11 cellular contexts compared by ENCODE assay signal in genomic region chr5:151107738-151108520, GRCh38. TPM values are rescaled to one million over a fixed set of nuclear protein-coding genes. Genes with fewer than 3 reads are reported as not detected.
DNase-seq lines count a peak whose midpoint lies in the region; ATAC-seq and TF ChIP-seq lines count a peak whose summit lies in the region.
"Had no signal": no experiment of that assay in that cellular context is flagged by ENCODE, and none has a peak within 500 bp of the region (broad histone marks: within the 10 kb centered on the region; RNA-seq: fewer than 3 reads in every experiment).

No MANE protein-coding gene starts in this region.

- TF ChIP-seq CTCF in MCF 10A (IDR thresholded peaks at IDR 0.05; ENCODE audit: unreplicated experiment), result no peak
- peak in 1 of 2 donors; percentile 4 for TF ChIP-seq CTCF in mammary epithelial cell (conservative IDR thresholded peaks at IDR 0.05 in 1 of 2, IDR thresholded peaks at IDR 0.05 in 1 of 2; ENCODE audit: extremely low read depth in 1 of 2, insufficient read depth in 1 of 2, low read depth in 1 of 2, low read length in 2 of 2)
- no peak for TF ChIP-seq CTCF in mucosa of descending colon (IDR thresholded peaks at IDR 0.05)

- H3K4me1 ChIP-seq in mammary epithelial cell (ENCODE audit: insufficient read depth, low read length) (no peaks in the 10 kb centered on the region), mucosa of descending colon (ENCODE audit: low read depth) (peaks cover 26% of the 10 kb centered on the region), aorta (ENCODE audit: control insufficient read depth in 1 of 2, insufficient read depth in 2 of 2, low read length in 2 of 2) (no peaks in the 10 kb centered on the region)

- BruUV-seq in MCF 10A (replicated peaks; lab: Mats Ljungman, UMichigan) (no TSS peak), mammary epithelial cell (replicated peaks; lab: Mats Ljungman, UMichigan) (no TSS peak)

- no peaks in the 10 kb centered on the region for H3K9me3 Mint-ChIP-seq in MCF 10A (ENCODE audit: unreplicated experiment)

- H3K4me2 ChIP-seq in mammary epithelial cell (ENCODE audit: insufficient read depth, low read depth, low read length), result no peak overlapping the region

- dilution Hi-C loops in mammary epithelial cell (cut with HindIII; ENCODE audit: low sequenced_read_pairs), result loop anchor here (5.0 kb wide), 1 partner anchor 51 kb away; no protein-coding TSS in a partner anchor

- POLR2A ChIA-PET in MCF 10A (lab: Yijun Ruan, JAX), result interaction anchor here (1.7 kb wide), 1 partner anchor 28 kb away, joined by 7 read pairs; the partner anchor contains the start of gene TNIP1

- H3K27me3 ChIP-seq in mammary epithelial cell (ENCODE audit: insufficient read depth, low read length) (no peaks in the 10 kb centered on the region), aorta (ENCODE audit: control insufficient read depth in 1 of 2, insufficient read depth in 2 of 2, low read length in 1 of 2) (no peaks in the 10 kb centered on the region)

- H4K20me1 ChIP-seq in mammary epithelial cell (ENCODE audit: insufficient read depth, low read length), result no peaks in the 10 kb centered on the region

- no peak overlapping the region for H3K4me3 Mint-ChIP-seq in MCF 10A (ENCODE audit: unreplicated experiment)
- H3K4me3 Mint-ChIP-seq: B cell had no signal

- no peaks in the 10 kb centered on the region for H3K27me3 Mint-ChIP-seq in MCF 10A (ENCODE audit: insufficient read depth, unreplicated experiment)
- H3K27me3 Mint-ChIP-seq: B cell had no signal

- DNase-seq in MCF 10A (ENCODE audit: unreplicated experiment) (peak; percentile 76), mammary epithelial cell (no peak), fibroblast of gingiva (ENCODE audit: low read depth) (peak; percentile 87), mucosa of descending colon (peak in 2 of 3 donors; percentile 65 to 66), aorta (peak in 1 of 2 donors; percentile 72), GM19238 (ENCODE audit: insufficient read length, low spot score) (no peak), HK-2 (ENCODE audit: unreplicated experiment) (no peak), activated gamma-delta T cell (lab: John Stamatoyannopoulos, UW) (no peak)
- DNase-seq: NCI-H2227 treated with DMSO at 0.1 percent for 48 hours, SW 1271 had no signal

- CTCF ChIA-PET in MCF 10A (lab: Yijun Ruan, JAX) (interaction anchor here (0.7 to 29.6 kb wide), 12 partner anchors 7 to 131 kb away, joined by 3 to 1587 read pairs (median 6); partner anchors contain the start of gene TNIP1), mammary epithelial cell (lab: Charles Lee; ENCODE audit: low non-redundant PET) (no interaction called here)

- H3K79me2 ChIP-seq in mammary epithelial cell (ENCODE audit: insufficient read depth, low read length), result no peaks in the 10 kb centered on the region

- H3K27ac Mint-ChIP-seq in MCF 10A (ENCODE audit: low read depth, unreplicated experiment), result no peak overlapping the region
- H3K27ac Mint-ChIP-seq: B cell had no signal

- H3K36me3 ChIP-seq in mammary epithelial cell (ENCODE audit: insufficient read depth, low read length) (peaks cover 2% of the 10 kb centered on the region), mucosa of descending colon (ENCODE audit: low read depth) (no peaks in the 10 kb centered on the region), aorta (ENCODE audit: control insufficient read depth in 1 of 2, insufficient read depth in 2 of 2, low read length in 1 of 2) (peaks cover 2 to 3% of the 10 kb centered on the region in 2 donors)

- H3K9ac ChIP-seq in mammary epithelial cell (ENCODE audit: insufficient read depth, low read length), result no peak overlapping the region

- 87% methylated on average over 10 of the region's 11 CpGs for WGBS in mammary epithelial cell (ENCODE audit: low coverage, missing lambda C conversion rate)
- 54 to 58% methylated on average over 11 of the region's 11 CpGs for WGBS in aorta, 2 donors

- H3K4me3 ChIP-seq in mammary epithelial cell (replicated peaks in 1 of 3; ENCODE audit: insufficient read depth in 1 of 3, low read depth in 2 of 3, low read length in 3 of 3) (no peak overlapping the region), mucosa of descending colon (no peak overlapping the region), aorta (ENCODE audit: low read length in 2 of 2) (no peak overlapping the region)

- H3K36me3 Mint-ChIP-seq in MCF 10A (ENCODE audit: insufficient read depth, unreplicated experiment), result no peaks in the 10 kb centered on the region

- H3K9me3 ChIP-seq in mammary epithelial cell (replicated peaks; ENCODE audit: insufficient read depth, low read length), result no peaks in the 10 kb centered on the region
- no peaks in the 10 kb centered on the region for H3K9me3 ChIP-seq in mucosa of descending colon
- H3K9me3 ChIP-seq in aorta (ENCODE audit: control insufficient read depth, low read length), result no peaks in the 10 kb centered on the region

- peaks cover 36% of the 10 kb centered on the region for H3K4me1 Mint-ChIP-seq in MCF 10A (ENCODE audit: insufficient read depth, unreplicated experiment)

- in situ Hi-C loops in mammary epithelial cell (cut with MboI; ENCODE audit: low sequenced_read_pairs in 2 of 2), result no loop called here

- H2AFZ ChIP-seq in mammary epithelial cell (ENCODE audit: low read depth, low read length), result no peak overlapping the region

- ATAC-seq in mucosa of descending colon, result peak; percentile 53
- ATAC-seq in aorta (ENCODE audit: low FRiP score), result peak; percentile 71

- intact Hi-C loops in MCF 10A (cut with micrococcal nuclease), result no loop called here
- intact Hi-C loops in mammary epithelial cell (cut with micrococcal nuclease), result no loop called here
- intact Hi-C loops in mucosa of descending colon (cut with DNase I, micrococcal nuclease), result loop anchor here in 1 of 2 donors (5.0 kb wide), 1 partner anchor 51 kb away; no protein-coding TSS in a partner anchor
- intact Hi-C loops in aorta (cut with DNase I), result no loop called here

- H3K27ac ChIP-seq in mammary epithelial cell (ENCODE audit: insufficient read depth, low read depth, low read length), result no peak overlapping the region
- peak overlapping the region in 1 of 2 donors; percentile 10 for H3K27ac ChIP-seq in aorta (ENCODE audit: low read depth in 1 of 2, low read length in 2 of 2)

RNA-seq across cellular contexts. Expression of gene TNIP1, which starts 27.1 kb away (rescaled TPM):
- 246 and 342 TPM in 2 replicates for total RNA-seq in MCF 10A (2022)
- total RNA-seq in mammary epithelial cell, result 100 to 1,000 TPM in 1 of 2 donors, 10 to 100 TPM in 1; 74.3 to 247 TPM
- 118 TPM for polyA plus RNA-seq in mammary epithelial cell
- 137 TPM for polyA minus RNA-seq in mammary epithelial cell
- total RNA-seq in mucosa of descending colon, result 100 to 1,000 TPM; 140 to 218 (median 156) TPM
- 100 to 1,000 TPM in 1 of 2 donors, 10 to 100 TPM in 1; 83.3 to 105 TPM for total RNA-seq in aorta
- polyA plus RNA-seq in aorta, result 10 to 100 TPM; 63.3 to 80.3 TPM

RNA-seq across cellular contexts. Expression of gene ANXA6, which starts 49.6 kb away (rescaled TPM):
- total RNA-seq in MCF 10A (2022), result 2.6 TPM in 2 replicates
- 10 to 100 TPM in 1 of 2 donors, 1 to 10 TPM in 1; 9.6 to 32.5 TPM for total RNA-seq in mammary epithelial cell
- polyA plus RNA-seq in mammary epithelial cell, result 59.7 TPM
- 109 TPM for polyA minus RNA-seq in mammary epithelial cell
- total RNA-seq in mucosa of descending colon, result 100 to 1,000 TPM in 1 of 3 donors, 10 to 100 TPM in 2; 21.4 to 180 (median 68.0) TPM
- 100 to 1,000 TPM; 277 to 284 TPM for total RNA-seq in aorta
- 100 to 1,000 TPM in 1 of 2 donors, 10 to 100 TPM in 1; 93.4 to 187 TPM for polyA plus RNA-seq in aorta

Comparison
In these comparisons a context has a peak if more than half of its experiments do, and no peak if none do; other contexts are left out.
1. DNase-seq: peak in MCF 10A (single experiment), fibroblast of gingiva (single experiment) and mucosa of descending colon (2 of 3); none in mammary epithelial cell (single experiment), GM19238 (single experiment), HK-2 (single experiment) and activated gamma-delta T cell (single experiment).